ENCODE assay signal across 16 cellular contexts in genomic region chr7:28812641-28813040, GRCh38.
"Had no signal": no experiment of that assay in that cellular context is flagged by ENCODE, and none has a peak within 500 bp of the region (broad histone marks: within the 10 kb centered on the region; RNA-seq: fewer than 3 reads in every experiment).

No MANE protein-coding gene starts in this region.

- H3K27me3 ChIP-seq: ascending aorta, right lobe of liver, spleen, tibial nerve, uterus had no signal

- H3K27ac Mint-ChIP-seq: activated T-helper 1 cell treated with anti-CD3 and anti-CD28 coated beads, Interleukin-12 subunit alpha, Interleukin-12 subunit beta, Interleukin-2, Interleukin-4 antibody, amounts not matched to agents 30 ng/mL and 10 ng/mL and 1 ng/mL, durations not matched to agents 14 hours and 24 hours and 36 hours; natural killer cell treated with Interleukin-12 subunit alpha and Interleukin-12 subunit beta and Interleukin-15 and Interleukin-18, amount 100 ng/mL, for 72 hours had no signal

- H3K9me3 ChIP-seq: ascending aorta, prostate gland, right lobe of liver, spleen, tibial nerve, uterus had no signal

- H3K36me3 Mint-ChIP-seq: natural killer cell treated with Interleukin-12 subunit alpha and Interleukin-12 subunit beta and Interleukin-15 and Interleukin-18, amount 100 ng/mL, for 72 hours had no signal

- H3K27ac ChIP-seq: prostate gland, right lobe of liver, spleen, uterus had no signal

- DNase-seq: activated CD4-positive, alpha-beta T cell treated with anti-CD3 and anti-CD28 coated beads, Interleukin-2, amount 50 U/mL, for 1 hour; activated naive CD4-positive, alpha-beta T cell treated with Interleukin-2 at 50 U/mL for 16 hours; islet precursor cell; mesenchymal stem cell; occipital lobe; right lobe of liver; spleen; stimulated activated CD4-positive, alpha-beta T cell treated with anti-CD3 and anti-CD28 coated beads, Interleukin-2, amount 100 ng/mL, for 24 hours; T-helper 9 cell had no signal

- ATAC-seq: activated CD4-positive, CD25-positive, alpha-beta regulatory T cell treated with anti-CD3 and anti-CD28 coated beads, Interleukin-2, amount 50 U/mL, for 24 hours; natural killer cell treated with Interleukin-12 subunit alpha and Interleukin-12 subunit beta and Interleukin-15 and Interleukin-18, amount 100 ng/mL, for 72 hours had no signal

- H3K4me3 Mint-ChIP-seq: activated T-helper 1 cell treated with anti-CD3 and anti-CD28 coated beads, Interleukin-12 subunit alpha, Interleukin-12 subunit beta, Interleukin-2, Interleukin-4 antibody, amounts not matched to agents 30 ng/mL and 10 ng/mL and 1 ng/mL, durations not matched to agents 14 hours and 24 hours and 36 hours; natural killer cell treated with Interleukin-12 subunit alpha and Interleukin-12 subunit beta and Interleukin-15 and Interleukin-18, amount 100 ng/mL, for 72 hours had no signal

- H3K9me3 Mint-ChIP-seq: activated T-helper 1 cell treated with anti-CD3 and anti-CD28 coated beads, Interleukin-12 subunit alpha, Interleukin-12 subunit beta, Interleukin-2, Interleukin-4 antibody, amounts not matched to agents 30 ng/mL and 10 ng/mL and 1 ng/mL, durations not matched to agents 14 hours and 24 hours and 36 hours; natural killer cell treated with Interleukin-12 subunit alpha and Interleukin-12 subunit beta and Interleukin-15 and Interleukin-18, amount 100 ng/mL, for 72 hours had no signal

- H3K4me1 ChIP-seq: prostate gland, right lobe of liver, uterus had no signal

- H3K36me3 ChIP-seq: ascending aorta, prostate gland, right lobe of liver, uterus had no signal

- H3K4me3 ChIP-seq: ascending aorta, prostate gland, right lobe of liver, spleen, tibial nerve, uterus had no signal
